37 cellular contexts compared by ENCODE assay signal in the genomic region with DNA sequence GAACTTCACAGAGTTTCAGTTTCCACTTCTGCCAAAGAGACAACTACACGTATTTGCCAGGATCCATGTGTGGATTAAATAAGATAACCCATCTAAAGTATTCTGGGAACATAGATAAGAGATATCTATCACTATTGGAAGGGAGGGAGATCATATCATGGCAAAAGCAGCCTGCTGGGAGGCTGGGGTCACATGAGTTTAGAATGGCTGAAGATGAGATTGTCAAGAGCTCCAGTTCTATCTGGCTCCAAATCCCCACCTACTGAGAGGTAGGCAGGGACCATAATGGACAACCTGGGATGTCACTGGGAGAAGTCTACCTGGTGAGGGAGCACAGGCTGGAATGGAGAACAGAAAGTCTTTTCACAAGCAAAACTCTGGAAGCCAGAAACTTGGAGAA.
DNase-seq lines count a peak whose midpoint lies in the region; ATAC-seq, FAIRE-seq and TF ChIP-seq lines count a peak whose summit lies in the region.
"Had no signal": no experiment of that assay in that cellular context is flagged by ENCODE, and none has a peak within 500 bp of the region (broad histone marks: within the 10 kb centered on the region; RNA-seq: fewer than 3 reads in every experiment).

No MANE protein-coding gene starts in this region.

- no peak overlapping the region for H3K27ac Mint-ChIP-seq in endodermal cell
- H3K27ac Mint-ChIP-seq: B cell; CD14-positive monocyte; CD4-positive, alpha-beta memory T cell; CD4-positive, alpha-beta T cell; CD4-positive, CD25-positive, alpha-beta regulatory T cell; CD8-positive, alpha-beta memory T cell; CD8-positive, alpha-beta T cell had no signal

- H2AK5ac ChIP-seq in mesendoderm (ENCODE audit: low read length): no peak overlapping the region

- intact Hi-C loops in gastrocnemius medialis (cut with DNase I; ENCODE audit: low total_unique reads): no loop called here

- DNase-seq in SK-N-DZ (ENCODE audit: low spot score) (peak; percentile 38), endodermal cell (peak; percentile 62), mesendoderm (peak; percentile 70), NCI-H524 (lab: John Stamatoyannopoulos, UW) (no peak), gastrocnemius medialis (no peak), urothelium cell line (ENCODE audit: low spot score) (no peak)
- DNase-seq: 8988T; ACHN; AML-193; BE2C; C1 segment of cervical spinal cord; Caco-2; Calu3; CD4-positive, alpha-beta memory T cell; CD4-positive, alpha-beta T cell; CD4-positive, CD25-positive, alpha-beta regulatory T cell; CD8-positive, alpha-beta memory T cell; CD8-positive, alpha-beta T cell; COR-L47; DMS 273 treated with DMSO at 0.1 percent for 48 hours; DMS153; DMS53; DMS79; DMS79 treated with DMSO at 0.1 percent for 48 hours; DND-41; EL had no signal

- H3K27me3 ChIP-seq in endodermal cell (ENCODE audit: control insufficient read depth, insufficient read depth, low read length, poor library complexity, severe bottlenecking) (no peaks in the 10 kb centered on the region), mesendoderm (ENCODE audit: insufficient read depth, low read length, poor library complexity) (no peaks in the 10 kb centered on the region), gastrocnemius medialis (no peaks in the 10 kb centered on the region)
- H3K27me3 ChIP-seq: BE2C; BLaER1; BLaER1 treated with 17β-estradiol and CSF1 and Interleukin-3, amounts not matched to agents 10 nM and 100 nM had no signal

- H3K4me3 Mint-ChIP-seq in endodermal cell: no peak overlapping the region
- H3K4me3 Mint-ChIP-seq: B cell; CD14-positive monocyte; CD4-positive, alpha-beta memory T cell; CD4-positive, alpha-beta T cell; CD4-positive, CD25-positive, alpha-beta regulatory T cell; CD8-positive, alpha-beta memory T cell; CD8-positive, alpha-beta T cell had no signal

- no peak overlapping the region for H2BK120ac ChIP-seq in mesendoderm (ENCODE audit: low read depth, low read length)

- H2BK15ac ChIP-seq in mesendoderm (replicated peaks; ENCODE audit: low read depth): no peak overlapping the region

- H3K36me3 Mint-ChIP-seq in endodermal cell (ENCODE audit: low read depth): no peaks in the 10 kb centered on the region
- H3K36me3 Mint-ChIP-seq: CD14-positive monocyte; CD4-positive, alpha-beta memory T cell; CD4-positive, CD25-positive, alpha-beta regulatory T cell; CD8-positive, alpha-beta memory T cell; CD8-positive, alpha-beta T cell had no signal

- H3K27ac ChIP-seq in VCaP (peak overlapping the region; percentile 28; the same call in 1 of the 2 replicates), endodermal cell (ENCODE audit: low read depth, low read length) (no peak overlapping the region), mesendoderm (ENCODE audit: low read depth, low read length) (no peak overlapping the region), gastrocnemius medialis (no peak overlapping the region)
- H3K27ac ChIP-seq: 22Rv1; A549; BLaER1; BLaER1 treated with 17β-estradiol and CSF1 and Interleukin-3, amounts not matched to agents 10 nM and 100 nM; C4-2B had no signal

- in situ Hi-C loops in gastrocnemius medialis (cut with MboI; ENCODE audit: low sequenced_read_pairs in 4 of 4): no loop called here

- no peak overlapping the region for H3K23ac ChIP-seq in mesendoderm (ENCODE audit: low read length)

- no peak for FAIRE-seq in urothelium cell line (lab: Jason Lieb, UNC)
- FAIRE-seq: A204.1, A549, D721Med had no signal

- TF ChIP-seq CTCF in VCaP (conservative IDR thresholded peaks at IDR 0.05) (no peak), endodermal cell (conservative IDR thresholded peaks at IDR 0.05) (no peak), gastrocnemius medialis (IDR thresholded peaks at IDR 0.05 in 4 of 5, conservative IDR thresholded peaks at IDR 0.05 in 1 of 5) (no peak)

- peaks cover 5% of the 10 kb centered on the region for H3K9me3 Mint-ChIP-seq in endodermal cell

- H3K27me3 Mint-ChIP-seq in endodermal cell (ENCODE audit: insufficient read depth): peaks cover 10% of the 10 kb centered on the region
- H3K27me3 Mint-ChIP-seq: B cell; CD4-positive, alpha-beta memory T cell; CD4-positive, alpha-beta T cell had no signal

- WGBS in endodermal cell (ENCODE audit: insufficient coverage in 1 of 2, insufficient read length in 1 of 2), 2 experiments: 38% methylated on average over 1 of the region's 1 CpG; no CpG with 5 or more reads in 1 of the 2 experiments
- no CpG with 5 or more reads among the region's 1 CpG for WGBS in mesendoderm (ENCODE audit: extremely low coverage, insufficient coverage, low lambda C conversion rate)

- H3K79me2 ChIP-seq in mesendoderm (ENCODE audit: control insufficient read depth, insufficient read depth, low read length): no peaks in the 10 kb centered on the region

- H3K4me2 ChIP-seq in mesendoderm (ENCODE audit: low read length): no peak overlapping the region
- H3K4me2 ChIP-seq: A549; BLaER1; BLaER1 treated with 17β-estradiol and CSF1 and Interleukin-3, amounts not matched to agents 10 nM and 100 nM had no signal

- H3K79me1 ChIP-seq in mesendoderm (ENCODE audit: low read length): no peaks in the 10 kb centered on the region

- H3K56ac ChIP-seq in mesendoderm (ENCODE audit: low read length): no peak overlapping the region

- H3K4me1 Mint-ChIP-seq in endodermal cell: peaks cover 12% of the 10 kb centered on the region
- H3K4me1 Mint-ChIP-seq: B cell; CD14-positive monocyte; CD4-positive, alpha-beta memory T cell; CD4-positive, CD25-positive, alpha-beta regulatory T cell; CD8-positive, alpha-beta memory T cell had no signal

- no peak overlapping the region for H4K5ac ChIP-seq in mesendoderm (ENCODE audit: low read length)

- H3K4ac ChIP-seq in mesendoderm (ENCODE audit: low read depth, low read length): no peak overlapping the region

- TF ChIP-seq POLR2A in gastrocnemius medialis (IDR thresholded peaks at IDR 0.05): no peak

- ATAC-seq in gastrocnemius medialis (no peak), HG02678 (IDR thresholded peaks at IDR 0.05; ENCODE audit: unreplicated experiment) (no peak)
- ATAC-seq: A549; CD8-positive, alpha-beta T cell had no signal

- no peak overlapping the region for H2BK5ac ChIP-seq in mesendoderm (ENCODE audit: low read length)

- H3K9me3 ChIP-seq in endodermal cell (ENCODE audit: control insufficient read depth, low read length): peaks cover 9% of the 10 kb centered on the region
- H3K9me3 ChIP-seq in gastrocnemius medialis: no peaks in the 10 kb centered on the region
- H3K9me3 ChIP-seq: A549; BE2C; BLaER1; BLaER1 treated with 17β-estradiol and CSF1 and Interleukin-3, amounts not matched to agents 10 nM and 100 nM; Caco-2 had no signal

- H3K36me3 ChIP-seq in endodermal cell (ENCODE audit: control insufficient read depth, insufficient read depth, low read length) (no peaks in the 10 kb centered on the region), mesendoderm (ENCODE audit: control insufficient read depth, insufficient read depth, low read length) (no peaks in the 10 kb centered on the region), gastrocnemius medialis (no peaks in the 10 kb centered on the region)
- H3K36me3 ChIP-seq: BE2C; BLaER1; BLaER1 treated with 17β-estradiol and CSF1 and Interleukin-3, amounts not matched to agents 10 nM and 100 nM had no signal

- H4K8ac ChIP-seq in mesendoderm (ENCODE audit: low read depth, low read length): no peak overlapping the region

- no peaks in the 10 kb centered on the region for H3K4me1 ChIP-seq in endodermal cell (ENCODE audit: control insufficient read depth, insufficient read depth, low read length)
- H3K4me1 ChIP-seq in mesendoderm (ENCODE audit: control insufficient read depth, low read depth, low read length): no peaks in the 10 kb centered on the region
- H3K4me1 ChIP-seq in gastrocnemius medialis: no peaks in the 10 kb centered on the region
- H3K4me1 ChIP-seq: A549; BE2C; BLaER1; BLaER1 treated with 17β-estradiol and CSF1 and Interleukin-3, amounts not matched to agents 10 nM and 100 nM; Caco-2 had no signal

- H3K9ac ChIP-seq in endodermal cell (ENCODE audit: extremely low read depth, low read length, poor library complexity, severe bottlenecking) (no peak overlapping the region), mesendoderm (ENCODE audit: low read length) (no peak overlapping the region)
- H3K9ac ChIP-seq: BLaER1; BLaER1 treated with 17β-estradiol and CSF1 and Interleukin-3, amounts not matched to agents 10 nM and 100 nM had no signal

- no peak overlapping the region for H3K18ac ChIP-seq in mesendoderm (ENCODE audit: low read length)

- H3K4me3 ChIP-seq in endodermal cell (ENCODE audit: low read length) (peak overlapping the region; percentile 3), mesendoderm (ENCODE audit: low read length) (no peak overlapping the region), gastrocnemius medialis (no peak overlapping the region)
- H3K4me3 ChIP-seq: A549; BLaER1; BLaER1 treated with 17β-estradiol and CSF1 and Interleukin-3, amounts not matched to agents 10 nM and 100 nM had no signal

Comparison
In these comparisons a context has a peak if more than half of its experiments do, and no peak if none do; other contexts are left out.
1. DNase-seq: peak in SK-N-DZ (single experiment), endodermal cell (single experiment) and mesendoderm (single experiment); none in NCI-H524 (0 of 2), gastrocnemius medialis (0 of 2) and urothelium cell line (single experiment).